15 cellular contexts compared by ENCODE assay signal in genomic region chr5:125337222-125337768, GRCh38.
"Had no signal": no experiment of that assay in that cellular context is flagged by ENCODE, and none has a peak within 500 bp of the region (broad histone marks: within the 10 kb centered on the region; RNA-seq: fewer than 3 reads in every experiment).

No MANE protein-coding gene starts in this region.

- H3K27me3 ChIP-seq: adrenal gland, colonic mucosa, ovary, thyroid gland, vagina had no signal

- H3K4me1 ChIP-seq: colonic mucosa, thyroid gland, vagina had no signal

- ATAC-seq: activated CD8-positive, alpha-beta memory T cell treated with anti-CD3 and anti-CD28 coated beads, Interleukin-2, amount 10 ng/mL, durations not matched to agents 7 days and 5 days; esophagus mucosa; left ventricle myocardium superior; stimulated activated effector memory CD8-positive, alpha-beta T cell treated with anti-CD3 and anti-CD28 coated beads, Interleukin-12 subunit alpha, Interleukin-12 subunit beta, amount 100 ng/mL, for 72 hours had no signal

- H3K9me3 ChIP-seq: adrenal gland, colonic mucosa, ovary, thyroid gland, vagina had no signal

- H3K4me3 ChIP-seq: adrenal gland, colonic mucosa, ovary, thyroid gland, vagina had no signal

- H3K36me3 ChIP-seq: adrenal gland, colonic mucosa, ovary, thyroid gland, vagina, WERI-Rb-1 had no signal

- DNase-seq: activated CD4-positive, alpha-beta memory T cell treated with anti-CD3 and anti-CD28 coated beads for 36 hours; activated CD8-positive, alpha-beta memory T cell treated with anti-CD3 and anti-CD28 coated beads, Interleukin-2, amount 10 ng/mL, durations not matched to agents 7 days and 5 days; activated naive CD4-positive, alpha-beta T cell treated with anti-CD3 and anti-CD28 coated beads, Interleukin-2, amount 50 U/mL, for 16 hours; activated T-cell treated with anti-CD3 and anti-CD28 coated beads, Interleukin-2, amount 50 U/mL, for 24 hours; adrenal gland; colonic mucosa; hippocampal formation; kidney; left ventricle myocardium superior; ovary; thyroid gland; WERI-Rb-1 had no signal

- H3K27ac ChIP-seq: colonic mucosa, ovary, thyroid gland, vagina, WERI-Rb-1 had no signal
